Comparison of ENCODE assay signal across 10 cellular contexts in the genomic region with DNA sequence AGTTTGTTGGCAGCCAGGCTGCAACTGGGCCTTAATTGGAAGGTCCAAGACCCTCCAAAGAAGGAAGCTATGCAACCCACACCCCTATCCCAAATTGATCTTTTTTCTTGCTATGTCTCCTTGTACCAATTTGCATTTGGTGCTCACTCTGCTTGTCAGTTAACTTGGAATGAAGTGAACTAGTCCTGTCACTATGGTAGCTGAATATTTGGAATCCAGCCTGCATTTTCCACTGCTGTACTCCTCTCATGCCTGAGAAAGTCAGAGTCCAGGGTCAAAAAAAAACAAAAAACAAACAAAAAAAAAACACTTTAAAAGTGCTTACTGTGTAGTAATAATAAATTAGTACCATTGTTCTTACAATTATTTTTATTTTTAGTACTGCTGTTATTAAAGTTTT.
"Had no signal": no experiment of that assay in that cellular context is flagged by ENCODE, and none has a peak within 500 bp of the region (broad histone marks: within the 10 kb centered on the region; RNA-seq: fewer than 3 reads in every experiment).

No MANE protein-coding gene starts in this region.

- ATAC-seq: GM23338, HCT116 had no signal

- FAIRE-seq: H1, H54 had no signal

- DNase-seq: GM23248, GOT3, H7, H9, HCEC 1CT, HFFc6 had no signal
